In genomic region chr21:22791376-22791775, GRCh38 we compare ENCODE assay signal across 17 cellular contexts.
"Had no signal": no experiment of that assay in that cellular context is flagged by ENCODE, and none has a peak within 500 bp of the region (broad histone marks: within the 10 kb centered on the region; RNA-seq: fewer than 3 reads in every experiment).

No MANE protein-coding gene starts in this region.

- DNase-seq: activated CD4-positive, CD25-positive, alpha-beta regulatory T cell treated with anti-CD3 and anti-CD28 coated beads, Interleukin-2, amount 50 U/mL, for 72 hours; activated CD8-positive, alpha-beta memory T cell treated with anti-CD3 and anti-CD28 coated beads, Interleukin-2, amount 10 ng/mL, durations not matched to agents 7 days and 5 days; activated effector memory CD4-positive, alpha-beta T cell treated with Interleukin-2 at 50 U/mL for 16 hours; activated naive CD4-positive, alpha-beta T cell; activated T-cell treated with anti-CD3 and anti-CD28 coated beads, Interleukin-2, amount 50 U/mL, for 24 hours; aorta; MG63; NK-92 treated with Interleukin-12 subunit alpha and Interleukin-12 subunit beta, amount 100 ng/mL, for 24 hours; Peyer's patch; Right ventricle myocardium superior; T-helper 17 cell; T-helper 9 cell had no signal

- H3K9me3 ChIP-seq: MG63, Peyer's patch, SJCRH30 had no signal

- H3K4me1 ChIP-seq: Peyer's patch, SJCRH30 had no signal

- H3K4me3 ChIP-seq: coronary artery, MG63, Peyer's patch, SJCRH30 had no signal

- ATAC-seq: activated CD8-positive, alpha-beta memory T cell treated with anti-CD3 and anti-CD28 coated beads, Interleukin-2, amount 10 ng/mL, durations not matched to agents 7 days and 5 days; T-helper 17 cell; WTC11 had no signal

- FAIRE-seq: bronchial epithelial cell had no signal

- H3K27ac ChIP-seq: coronary artery, Peyer's patch, RWPE1, SJCRH30 had no signal

- H3K36me3 ChIP-seq: MG63, Peyer's patch, SJCRH30 had no signal

- H3K27me3 ChIP-seq: MG63, Peyer's patch, SJCRH30 had no signal
